1 cellular context compared by ENCODE assay signal in genomic region chr1:25485536-25486235, GRCh38.
TF ChIP-seq lines count a peak whose summit lies in the region.

No MANE protein-coding gene starts in this region.

TF ChIP-seq in K562, 482 proteins besides CTCF, POLR2A, EP300 and RAD21:
- TF ChIP-seq PHB2 (IDR thresholded peaks at IDR 0.05; ENCODE audit: low read depth): no peak
- TF ChIP-seq, protein P1, sequence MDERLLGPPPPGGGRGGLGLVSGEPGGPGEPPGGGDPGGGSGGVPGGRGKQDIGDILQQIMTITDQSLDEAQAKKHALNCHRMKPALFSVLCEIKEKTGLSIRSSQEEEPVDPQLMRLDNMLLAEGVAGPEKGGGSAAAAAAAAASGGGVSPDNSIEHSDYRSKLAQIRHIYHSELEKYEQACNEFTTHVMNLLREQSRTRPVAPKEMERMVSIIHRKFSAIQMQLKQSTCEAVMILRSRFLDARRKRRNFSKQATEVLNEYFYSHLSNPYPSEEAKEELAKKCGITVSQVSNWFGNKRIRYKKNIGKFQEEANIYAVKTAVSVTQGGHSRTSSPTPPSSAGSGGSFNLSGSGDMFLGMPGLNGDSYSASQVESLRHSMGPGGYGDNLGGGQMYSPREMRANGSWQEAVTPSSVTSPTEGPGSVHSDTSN (CRISPR knock-in tag; IDR thresholded peaks at IDR 0.05; ENCODE audit: low read depth): no peak
- TF ChIP-seq, protein P1 (tag; conservative IDR thresholded peaks at IDR 0.05; ENCODE audit: low read depth): no peak
- no peak for TF ChIP-seq CHD4 (IDR thresholded peaks at IDR 0.05; ENCODE audit: insufficient read depth, insufficient replicate concordance, low read depth, low read length, poor library complexity, severe bottlenecking)
- TF ChIP-seq NRF1 (conservative IDR thresholded peaks at IDR 0.05 in 1 of 2, IDR thresholded peaks at IDR 0.05 in 1 of 2): 0 out of 4 replicates have a peak, but pooled peaks of 1 of the 2 experiments have one; percentile 11
- TF ChIP-seq KLF10 (CRISPR knock-in tag; IDR thresholded peaks at IDR 0.05): no peak
- no peak for TF ChIP-seq GTF2A2 (tag; IDR thresholded peaks at IDR 0.05)
- 0 out of 2 replicates have a peak, but pooled peaks have one; percentile 11 for TF ChIP-seq ZEB2 (IDR thresholded peaks at IDR 0.05)
- 0 out of 2 replicates have a peak, but pooled peaks have one; percentile 25 for TF ChIP-seq ZNF174 (CRISPR knock-in tag; IDR thresholded peaks at IDR 0.05)
- TF ChIP-seq SMARCA4 (IDR thresholded peaks at IDR 0.05): peak; percentile 11; the same call in 1 of the 2 replicates
- peak; percentile 21; the same call in 1 of the 2 replicates for TF ChIP-seq ELF2 (CRISPR knock-in tag; IDR thresholded peaks at IDR 0.05)
- TF ChIP-seq EWSR1 (IDR thresholded peaks at IDR 0.05; ENCODE audit: borderline replicate concordance, low read depth, partially characterized antibody): no peak
- peak; percentile 52; the same call in 1 of the 2 replicates for TF ChIP-seq ADNP (tag; IDR thresholded peaks at IDR 0.05)
- TF ChIP-seq FOXP1 (CRISPR knock-in tag; IDR thresholded peaks at IDR 0.05): no peak
- 0 out of 2 replicates have a peak, but pooled peaks have one; percentile 39 for TF ChIP-seq ELF1 (tag; IDR thresholded peaks at IDR 0.05)
- TF ChIP-seq, protein P2, sequence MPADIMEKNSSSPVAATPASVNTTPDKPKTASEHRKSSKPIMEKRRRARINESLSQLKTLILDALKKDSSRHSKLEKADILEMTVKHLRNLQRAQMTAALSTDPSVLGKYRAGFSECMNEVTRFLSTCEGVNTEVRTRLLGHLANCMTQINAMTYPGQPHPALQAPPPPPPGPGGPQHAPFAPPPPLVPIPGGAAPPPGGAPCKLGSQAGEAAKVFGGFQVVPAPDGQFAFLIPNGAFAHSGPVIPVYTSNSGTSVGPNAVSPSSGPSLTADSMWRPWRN (IDR thresholded peaks at IDR 0.05; ENCODE audit: low read depth): no peak
- TF ChIP-seq MYBL2 (IDR thresholded peaks at IDR 0.05; ENCODE audit: low read depth): no peak
- no peak for TF ChIP-seq MYBL2 (CRISPR knock-in tag; IDR thresholded peaks at IDR 0.05; ENCODE audit: borderline replicate concordance)
- peak; percentile 65 for TF ChIP-seq CEBPB (tag; IDR thresholded peaks at IDR 0.05)
- peak; percentile 9; the same call in 1 of the 2 replicates for TF ChIP-seq TEAD4 (IDR thresholded peaks at IDR 0.05; ENCODE audit: low read length)
- no peak for TF ChIP-seq TEAD4 (CRISPR knock-in tag; IDR thresholded peaks at IDR 0.05; ENCODE audit: borderline replicate concordance)
- TF ChIP-seq ZNF76 (CRISPR knock-in tag; IDR thresholded peaks at IDR 0.05; ENCODE audit: borderline replicate concordance): 0 out of 2 replicates have a peak, but pooled peaks have one; percentile 29
